In genomic region chr16:66133641-66134402, GRCh38 we compare ENCODE assay signal across 14 cellular contexts.
DNase-seq lines count a peak whose midpoint lies in the region; ATAC-seq and TF ChIP-seq lines count a peak whose summit lies in the region.
"Had no signal": no experiment of that assay in that cellular context is flagged by ENCODE, and none has a peak within 500 bp of the region (broad histone marks: within the 10 kb centered on the region; RNA-seq: fewer than 3 reads in every experiment).

No MANE protein-coding gene starts in this region.

- H4K20me1 ChIP-seq in smooth muscle cell (ENCODE audit: low read depth): no peaks in the 10 kb centered on the region
- H4K20me1 ChIP-seq: BLaER1 had no signal

- H3K4me2 ChIP-seq in smooth muscle cell: peak overlapping the region; percentile 28

- H3K4me1 Mint-ChIP-seq in T-helper 2 cell treated with Interferon-gamma antibody and Interleukin-4, amounts not matched to agents 5 μg/mL and 100 μg/mL, for 36 hours (ENCODE audit: low read depth): no peaks in the 10 kb centered on the region
- no peaks in the 10 kb centered on the region for H3K4me1 Mint-ChIP-seq in CD4-positive, alpha-beta memory T cell

- H3K9ac ChIP-seq in smooth muscle cell (ENCODE audit: low read depth): no peak overlapping the region
- H3K9ac ChIP-seq: BLaER1 had no signal

- no peaks in the 10 kb centered on the region for H3K79me2 ChIP-seq in smooth muscle cell (ENCODE audit: low read depth)

- 38% methylated on average over 6 of the region's 6 CpGs for WGBS in smooth muscle cell (ENCODE audit: low lambda C conversion rate)

- peaks cover 9% of the 10 kb centered on the region for H3F3A ChIP-seq in smooth muscle cell (ENCODE audit: low read depth)

- no peaks in the 10 kb centered on the region for H3K27me3 ChIP-seq in smooth muscle cell (ENCODE audit: low read depth)
- no peaks in the 10 kb centered on the region for H3K27me3 ChIP-seq in CD4-positive, alpha-beta memory T cell (ENCODE audit: insufficient read depth, low read length)

- H3K4me3 ChIP-seq in AG10803 (ENCODE audit: low read length) (no peak overlapping the region), fibroblast of villous mesenchyme (ENCODE audit: low read depth, low read length) (no peak overlapping the region), smooth muscle cell (no peak overlapping the region)
- no peak overlapping the region for H3K4me3 ChIP-seq in CD4-positive, alpha-beta memory T cell (ENCODE audit: low read length in 2 of 2)
- H3K4me3 ChIP-seq: BLaER1 had no signal

- H3K9me3 ChIP-seq in smooth muscle cell (replicated peaks; ENCODE audit: low read depth): no peaks in the 10 kb centered on the region
- no peaks in the 10 kb centered on the region for H3K9me3 ChIP-seq in CD4-positive, alpha-beta memory T cell (ENCODE audit: control insufficient read depth in 1 of 2, low read length in 2 of 2)
- H3K9me3 ChIP-seq: BLaER1 had no signal

- DNase-seq in AG10803 (ENCODE audit: low read depth) (peak; percentile 88), amniotic epithelial cell (ENCODE audit: low read depth) (peak; percentile 99), fibroblast of villous mesenchyme (ENCODE audit: low read depth) (peak; percentile 95), smooth muscle cell (lab: John Stamatoyannopoulos, UW; ENCODE audit: unreplicated experiment) (no peak), inferior parietal cortex (ENCODE audit: extremely low spot score) (no peak)
- no peak for DNase-seq in T-helper 2 cell treated with Interferon-gamma antibody and Interleukin-4, amounts not matched to agents 5 μg/mL and 100 μg/mL, for 36 hours (ENCODE audit: low spot score)
- no peak for DNase-seq in CD4-positive, alpha-beta memory T cell
- DNase-seq: NCI-H1930, NCI-H510A treated with DMSO at 0.1 percent for 48 hours, OCI-M1, RPMI8226 had no signal

- no peak overlapping the region for H3K27ac Mint-ChIP-seq in T-helper 2 cell treated with Interferon-gamma antibody and Interleukin-4, amounts not matched to agents 5 μg/mL and 100 μg/mL, for 36 hours
- peak overlapping the region in 1 of 7 donors; percentile 80 for H3K27ac Mint-ChIP-seq in CD4-positive, alpha-beta memory T cell

- POLR2A ChIA-PET in CD4-positive, alpha-beta memory T cell (lab: Charles Lee; ENCODE audit: partially characterized antibody): no interaction called here

- H2AFZ ChIP-seq in smooth muscle cell (ENCODE audit: low read depth): no peak overlapping the region

- H3K9me3 Mint-ChIP-seq in T-helper 2 cell treated with Interferon-gamma antibody and Interleukin-4, amounts not matched to agents 5 μg/mL and 100 μg/mL, for 36 hours: no peaks in the 10 kb centered on the region
- H3K9me3 Mint-ChIP-seq in CD4-positive, alpha-beta memory T cell: no peaks in the 10 kb centered on the region

- intact Hi-C loops in CD4-positive, alpha-beta memory T cell (cut with micrococcal nuclease): no loop called here

- no peak overlapping the region for H3K4me3 Mint-ChIP-seq in T-helper 2 cell treated with Interferon-gamma antibody and Interleukin-4, amounts not matched to agents 5 μg/mL and 100 μg/mL, for 36 hours
- no peak overlapping the region for H3K4me3 Mint-ChIP-seq in CD4-positive, alpha-beta memory T cell

- H3K27me3 Mint-ChIP-seq in T-helper 2 cell treated with Interferon-gamma antibody and Interleukin-4, amounts not matched to agents 5 μg/mL and 100 μg/mL, for 36 hours (ENCODE audit: low read depth): peaks cover 5% of the 10 kb centered on the region
- H3K27me3 Mint-ChIP-seq in CD4-positive, alpha-beta memory T cell: peaks cover 11 to 16% of the 10 kb centered on the region in 2 donors

- CTCF ChIA-PET in CD4-positive, alpha-beta memory T cell (lab: Charles Lee; ENCODE audit: partially characterized antibody): no interaction called here

- no peak for ATAC-seq in GM21723 (IDR thresholded peaks at IDR 0.05; ENCODE audit: unreplicated experiment)
- ATAC-seq: HepG2 had no signal

- no peak overlapping the region for H3K27ac ChIP-seq in smooth muscle cell (ENCODE audit: low read depth)
- H3K27ac ChIP-seq in CD4-positive, alpha-beta memory T cell (ENCODE audit: low read depth, low read length): no peak overlapping the region
- H3K27ac ChIP-seq: BLaER1 had no signal

- no peak for TF ChIP-seq CTCF in AG10803 (conservative IDR thresholded peaks at IDR 0.05; ENCODE audit: low read length)
- no peak for TF ChIP-seq CTCF in fibroblast of villous mesenchyme (IDR thresholded peaks at IDR 0.05; ENCODE audit: insufficient read depth, low read depth, low read length)
- no peak for TF ChIP-seq CTCF in smooth muscle cell (IDR thresholded peaks at IDR 0.05; ENCODE audit: borderline replicate concordance, insufficient read depth, poor library complexity, severe bottlenecking)

- no peaks in the 10 kb centered on the region for H3K36me3 Mint-ChIP-seq in T-helper 2 cell treated with Interferon-gamma antibody and Interleukin-4, amounts not matched to agents 5 μg/mL and 100 μg/mL, for 36 hours (ENCODE audit: low read depth)
- no peaks in the 10 kb centered on the region for H3K36me3 Mint-ChIP-seq in CD4-positive, alpha-beta memory T cell

- no peaks in the 10 kb centered on the region for H3K36me3 ChIP-seq in smooth muscle cell (ENCODE audit: low read depth)
- H3K36me3 ChIP-seq in CD4-positive, alpha-beta memory T cell (ENCODE audit: insufficient read depth, low read length): no peaks in the 10 kb centered on the region
- H3K36me3 ChIP-seq: BLaER1 had no signal

- peaks cover 9% of the 10 kb centered on the region for H3K4me1 ChIP-seq in smooth muscle cell (ENCODE audit: low read depth)
- H3K4me1 ChIP-seq in CD4-positive, alpha-beta memory T cell (ENCODE audit: insufficient read depth, low read length): no peaks in the 10 kb centered on the region

Comparison
In these comparisons a context has a peak if more than half of its experiments do, and no peak if none do; other contexts are left out.
1. DNase-seq: peak in AG10803 (single experiment), amniotic epithelial cell (single experiment) and fibroblast of villous mesenchyme (single experiment); none in smooth muscle cell (single experiment), T-helper 2 cell treated with Interferon-gamma antibody and Interleukin-4, amounts not matched to agents 5 μg/mL and 100 μg/mL, for 36 hours (single experiment), inferior parietal cortex (single experiment) and CD4-positive, alpha-beta memory T cell (0 of 5).